ENCODE assay signal across 8 cellular contexts in the genomic region with DNA sequence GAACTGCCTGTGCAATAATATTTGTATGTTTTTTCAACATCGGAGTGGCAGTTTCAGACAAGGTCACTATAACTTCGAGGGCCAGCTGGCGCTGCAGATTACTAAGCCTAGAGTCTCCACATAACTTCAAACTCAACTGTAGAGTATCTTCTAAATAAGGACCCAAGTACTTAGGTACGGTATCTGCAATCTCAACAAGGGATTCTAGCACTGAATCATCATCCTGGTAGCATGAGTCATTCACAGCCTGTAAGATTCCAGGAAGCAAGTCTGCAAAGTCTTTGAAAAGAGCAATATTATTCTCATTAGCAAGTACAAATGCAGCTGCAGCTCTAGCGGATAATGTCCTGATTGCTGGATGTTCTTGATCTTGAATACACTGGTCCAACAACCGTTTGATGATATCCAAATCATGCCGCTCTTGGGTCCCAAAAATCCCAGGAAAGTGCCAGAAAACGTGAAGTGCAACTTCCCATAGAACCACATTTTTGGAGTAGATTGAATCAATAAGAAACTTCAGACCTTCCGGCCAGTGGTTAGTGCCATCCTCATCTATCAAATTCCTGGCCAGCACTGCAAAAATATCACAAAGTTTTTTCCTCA. TPM values are rescaled to one million over a fixed set of nuclear protein-coding genes. Genes with fewer than 3 reads are reported as not detected.
DNase-seq lines count a peak whose midpoint lies in the region; ATAC-seq and TF ChIP-seq lines count a peak whose summit lies in the region.

No MANE protein-coding gene starts in this region.

- H3K27me3 Mint-ChIP-seq in activated CD8-positive, alpha-beta T cell treated with anti-CD3 and anti-CD28 coated beads for 36 hours = no peaks in the 10 kb centered on the region

- POLR2A ChIA-PET in activated CD8-positive, alpha-beta T cell treated with anti-CD3 and anti-CD28 coated beads for 36 hours (lab: Charles Lee) = interaction anchor here (0.8 to 1.6 kb wide), 7 partner anchors 8 to 386 kb away, joined by 3 to 5 read pairs (median 4); a partner anchor contains a TSS

- no peak for TF ChIP-seq POLR2A in gastroesophageal sphincter (IDR thresholded peaks at IDR 0.05)

- TF ChIP-seq EP300 in gastroesophageal sphincter (IDR thresholded peaks at IDR 0.05) = no peak

- peak overlapping the region; percentile 95 for H3K4me3 Mint-ChIP-seq in activated CD8-positive, alpha-beta T cell treated with anti-CD3 and anti-CD28 coated beads for 36 hours

- peak; percentile 31 for DNase-seq in stimulated activated CD4-positive, alpha-beta T cell treated with anti-CD3 and anti-CD28 coated beads, Interleukin-2, amount 100 ng/mL, for 4 hours (ENCODE audit: low read depth)
- no peak for DNase-seq in stimulated activated CD4-positive, alpha-beta T cell treated with anti-CD3 and anti-CD28 coated beads, Interleukin-12 subunit alpha, Interleukin-12 subunit beta, amount 100 ng/mL, for 4 hours
- peak; percentile 26 for DNase-seq in activated CD8-positive, alpha-beta T cell treated with anti-CD3 and anti-CD28 coated beads for 36 hours
- no peak for DNase-seq in psoas muscle
- DNase-seq in activated effector memory CD4-positive, alpha-beta T cell treated with Interleukin-2 at 50 U/mL for 16 hours = no peak
- no peak for DNase-seq in mesenteric fat pad (ENCODE audit: low spot score)

- peaks cover 17% of the 10 kb centered on the region for H3K9me3 Mint-ChIP-seq in activated CD8-positive, alpha-beta T cell treated with anti-CD3 and anti-CD28 coated beads for 36 hours

- H3K4me1 Mint-ChIP-seq in activated CD8-positive, alpha-beta T cell treated with anti-CD3 and anti-CD28 coated beads for 36 hours (ENCODE audit: low read depth) = peaks cover 37% of the 10 kb centered on the region

- H3K27me3 ChIP-seq in gastroesophageal sphincter (no peaks in the 10 kb centered on the region), psoas muscle (ENCODE audit: insufficient read depth in 3 of 3, low read length in 2 of 3) (no peaks in the 10 kb centered on the region)

- peak overlapping the region; percentile 97 for H3K27ac Mint-ChIP-seq in activated CD8-positive, alpha-beta T cell treated with anti-CD3 and anti-CD28 coated beads for 36 hours

- peaks cover 0 to 26% of the 10 kb centered on the region in 2 donors for H3K36me3 ChIP-seq in gastroesophageal sphincter
- peaks cover 0 to 30% of the 10 kb centered on the region in 2 donors for H3K36me3 ChIP-seq in psoas muscle (ENCODE audit: insufficient read depth in 1 of 2, low read depth in 1 of 2)

- H3K27ac ChIP-seq in gastroesophageal sphincter = peak overlapping the region; percentile 69 to 85 (median 83)
- peak overlapping the region; percentile 91 for H3K27ac ChIP-seq in psoas muscle

- peaks cover 5 to 47% (median 9%) of the 10 kb centered on the region in 3 donors for H3K4me1 ChIP-seq in gastroesophageal sphincter
- H3K4me1 ChIP-seq in psoas muscle = peaks cover 37% of the 10 kb centered on the region

- H3K9me3 ChIP-seq in gastroesophageal sphincter = no peaks in the 10 kb centered on the region
- no peaks in the 10 kb centered on the region for H3K9me3 ChIP-seq in psoas muscle

- WGBS in gastroesophageal sphincter (ENCODE audit: low coverage in 1 of 2), 2 donors = 24 to 36% methylated on average over 8 to 9 of the region's 9 CpGs
- WGBS in psoas muscle, 3 donors = 25 to 34% (median 30%) methylated on average over 9 of the region's 9 CpGs

- intact Hi-C loops in activated CD8-positive, alpha-beta T cell treated with anti-CD3 and anti-CD28 coated beads for 36 hours (cut with micrococcal nuclease) = no loop called here
- intact Hi-C loops in psoas muscle (cut with DNase I) = loop anchor here in 1 of 2 donors (10.0 kb wide), 2 partner anchors 390 to 400 kb away; a partner anchor contains a TSS

- H3K36me3 Mint-ChIP-seq in activated CD8-positive, alpha-beta T cell treated with anti-CD3 and anti-CD28 coated beads for 36 hours (ENCODE audit: low read depth) = peaks cover 39% of the 10 kb centered on the region

- ATAC-seq in activated CD8-positive, alpha-beta T cell treated with anti-CD3 and anti-CD28 coated beads for 36 hours = peak; percentile 53
- ATAC-seq in gastroesophageal sphincter (no peak), psoas muscle (peak; percentile 56 to 85 (median 74)), HG02884 (IDR thresholded peaks at IDR 0.05; ENCODE audit: unreplicated experiment) (no peak)

- CTCF ChIA-PET in activated CD8-positive, alpha-beta T cell treated with anti-CD3 and anti-CD28 coated beads for 36 hours (lab: Charles Lee) = interaction anchor here (0.7 to 3.4 kb wide), 4 partner anchors 9 to 182 kb away, joined by 3 to 15 read pairs (median 13); a partner anchor contains a TSS

- no peak for TF ChIP-seq CTCF in activated CD8-positive, alpha-beta T cell treated with anti-CD3 and anti-CD28 coated beads for 36 hours (IDR thresholded peaks at IDR 0.05)
- TF ChIP-seq CTCF in gastroesophageal sphincter (IDR thresholded peaks at IDR 0.05) (no peak), psoas muscle (IDR thresholded peaks at IDR 0.05) (no peak)

- peak overlapping the region; percentile 61 to 71 for H3K4me3 ChIP-seq in gastroesophageal sphincter
- H3K4me3 ChIP-seq in psoas muscle = peak overlapping the region; percentile 93

RNA-seq across cellular contexts. Expression of a gene that starts 0.7 kb away (rescaled TPM):
- total RNA-seq in activated CD8-positive, alpha-beta T cell treated with anti-CD3 and anti-CD28 coated beads for 36 hours = 10 to 100 TPM; 16.2 to 17.1 TPM
- total RNA-seq in gastroesophageal sphincter (10 to 100 TPM; 14.8 to 20.2 (median 17.6) TPM), psoas muscle (10 to 100 TPM; 16.3 to 24.2 (median 20.0) TPM), mesenteric fat pad (12.1 TPM)
- 10 to 100 TPM in 2 of 3 donors, 1 to 10 TPM in 1; 6.5 to 16.4 (median 12.2) TPM for polyA plus RNA-seq in psoas muscle

Comparison
In these comparisons a context has a peak if more than half of its experiments do, and no peak if none do; other contexts are left out.
1. DNase-seq: peak in stimulated activated CD4-positive, alpha-beta T cell treated with anti-CD3 and anti-CD28 coated beads, Interleukin-2, amount 100 ng/mL, for 4 hours (single experiment) and activated CD8-positive, alpha-beta T cell treated with anti-CD3 and anti-CD28 coated beads for 36 hours (single experiment); none in stimulated activated CD4-positive, alpha-beta T cell treated with anti-CD3 and anti-CD28 coated beads, Interleukin-12 subunit alpha, Interleukin-12 subunit beta, amount 100 ng/mL, for 4 hours (single experiment), psoas muscle (0 of 2), activated effector memory CD4-positive, alpha-beta T cell treated with Interleukin-2 at 50 U/mL for 16 hours (single experiment) and mesenteric fat pad (single experiment).
2. ATAC-seq: peak in activated CD8-positive, alpha-beta T cell treated with anti-CD3 and anti-CD28 coated beads for 36 hours (single experiment) and psoas muscle (4 of 4); none in gastroesophageal sphincter (single experiment) and HG02884 (single experiment).